ENCODE assay signal across 17 cellular contexts in genomic region chr17:78034429-78035091, GRCh38.
DNase-seq lines count a peak whose midpoint lies in the region; ATAC-seq and TF ChIP-seq lines count a peak whose summit lies in the region.
"Had no signal": no experiment of that assay in that cellular context is flagged by ENCODE, and none has a peak within 500 bp of the region (broad histone marks: within the 10 kb centered on the region; RNA-seq: fewer than 3 reads in every experiment).

No MANE protein-coding gene starts in this region.

- no peaks in the 10 kb centered on the region for H3F3A ChIP-seq in PC-3 (ENCODE audit: low read length, unreplicated experiment)

- H3K36me3 ChIP-seq in breast epithelium, result no peaks in the 10 kb centered on the region
- no peaks in the 10 kb centered on the region for H3K36me3 ChIP-seq in PC-3 (ENCODE audit: low read depth, low read length)

- H3K9me3 ChIP-seq in breast epithelium (no peaks in the 10 kb centered on the region), PC-3 (ENCODE audit: low read length) (no peaks in the 10 kb centered on the region)
- H3K9me3 ChIP-seq: gastroesophageal sphincter had no signal

- H3K9me2 ChIP-seq in PC-3 (replicated peaks; ENCODE audit: low read length), result no peaks in the 10 kb centered on the region

- no peaks in the 10 kb centered on the region for H3K27me3 ChIP-seq in breast epithelium
- no peaks in the 10 kb centered on the region for H3K27me3 ChIP-seq in PC-3 (ENCODE audit: low read length)
- H3K27me3 ChIP-seq: gastroesophageal sphincter had no signal

- POLR2A ChIA-PET in MCF 10A (lab: Yijun Ruan, JAX), result interaction anchor here (0.7 to 1.5 kb wide), 4 partner anchors 8 to 1262 kb away, joined by 3 to 4 read pairs (median 3); no protein-coding TSS in a partner anchor
- POLR2A ChIA-PET in PC-3 (lab: Charles Lee; ENCODE audit: unreplicated experiment), result no interaction called here

- DNase-seq in MCF 10A (ENCODE audit: unreplicated experiment), result peak; percentile 19
- no peak for DNase-seq in breast epithelium (ENCODE audit: low spot score in 2 of 2)
- peak; percentile 79 for DNase-seq in PC-3
- DNase-seq in epithelial cell of esophagus (ENCODE audit: low read depth), result peak; percentile 65
- no peak for DNase-seq in stimulated activated naive CD8-positive, alpha-beta T cell treated with anti-CD3 and anti-CD28 coated beads, Interleukin-15, amount 100 ng/mL, for 72 hours
- no peak for DNase-seq in NCI-H1436 treated with DMSO at 0.1 percent for 48 hours (lab: John Stamatoyannopoulos, UW)
- DNase-seq: activated CD4-positive, alpha-beta T cell treated with anti-CD3 and anti-CD28 coated beads, Interleukin-2, amount 10 ng/mL, durations not matched to agents 24 days and 14 days; activated gamma-delta T cell; cortex of kidney; GF-D8; islet precursor cell; Kasumi-1; stimulated activated CD4-positive, alpha-beta T cell treated with anti-CD3 and anti-CD28 coated beads, Interleukin-2, amount 100 ng/mL, for 24 hours; T-cell had no signal

- intact Hi-C loops in MCF 10A (cut with micrococcal nuclease), result no loop called here
- intact Hi-C loops in breast epithelium (cut with DNase I; ENCODE audit: low total_unique reads), result no loop called here
- intact Hi-C loops in PC-3 (cut with micrococcal nuclease), result no loop called here

- TF ChIP-seq CTCF in MCF 10A (IDR thresholded peaks at IDR 0.05; ENCODE audit: unreplicated experiment) (no peak), breast epithelium (IDR thresholded peaks at IDR 0.05) (no peak), PC-3 (conservative IDR thresholded peaks at IDR 0.05; ENCODE audit: low read depth, low read length) (no peak), epithelial cell of esophagus (IDR thresholded peaks at IDR 0.05; ENCODE audit: insufficient read depth, low read depth, low read length, missing control alignments) (no peak)

- no peaks in the 10 kb centered on the region for H3K79me2 ChIP-seq in PC-3 (ENCODE audit: low read length)

- no peaks in the 10 kb centered on the region for H3K27me3 Mint-ChIP-seq in MCF 10A (ENCODE audit: insufficient read depth, unreplicated experiment)
- H3K27me3 Mint-ChIP-seq in stimulated activated naive CD8-positive, alpha-beta T cell treated with anti-CD3 and anti-CD28 coated beads, Interleukin-15, amount 100 ng/mL, for 72 hours, result no peaks in the 10 kb centered on the region
- H3K27me3 Mint-ChIP-seq: activated CD4-positive, alpha-beta T cell treated with anti-CD3 and anti-CD28 coated beads, Interleukin-2, amount 10 ng/mL, durations not matched to agents 24 days and 14 days; T-cell had no signal

- BruUV-seq in MCF 10A (replicated peaks; lab: Mats Ljungman, UMichigan), result no TSS peak
- no TSS peak for BruUV-seq in PC-3 (replicated peaks; lab: Mats Ljungman, UMichigan)

- peak overlapping the region; percentile 51 for H3K4me2 ChIP-seq in PC-3 (ENCODE audit: low read length)

- no peak overlapping the region for H3K9ac ChIP-seq in PC-3 (ENCODE audit: low read length)

- CTCF ChIA-PET in MCF 10A (lab: Yijun Ruan, JAX), result interaction anchor here (0.6 to 1.3 kb wide), 3 partner anchors 9 to 15 kb away, joined by 3 read pairs; no protein-coding TSS in a partner anchor
- CTCF ChIA-PET in PC-3 (lab: Charles Lee), result no interaction called here

- H3K27ac Mint-ChIP-seq in MCF 10A (ENCODE audit: low read depth, unreplicated experiment), result no peak overlapping the region
- H3K27ac Mint-ChIP-seq in stimulated activated naive CD8-positive, alpha-beta T cell treated with anti-CD3 and anti-CD28 coated beads, Interleukin-15, amount 100 ng/mL, for 72 hours, result peak overlapping the region; percentile 59 to 75

- H3K4me1 Mint-ChIP-seq in MCF 10A (ENCODE audit: insufficient read depth, unreplicated experiment), result peaks cover 12% of the 10 kb centered on the region
- H3K4me1 Mint-ChIP-seq in stimulated activated naive CD8-positive, alpha-beta T cell treated with anti-CD3 and anti-CD28 coated beads, Interleukin-15, amount 100 ng/mL, for 72 hours, result peaks cover 26% of the 10 kb centered on the region

- H3K4me3 ChIP-seq in breast epithelium, result no peak overlapping the region
- H3K4me3 ChIP-seq in PC-3 (ENCODE audit: low read length), result no peak overlapping the region
- H3K4me3 ChIP-seq in epithelial cell of esophagus (ENCODE audit: low read length), result no peak overlapping the region
- H3K4me3 ChIP-seq: gastroesophageal sphincter had no signal

- H3K9me3 Mint-ChIP-seq in MCF 10A (ENCODE audit: unreplicated experiment), result no peaks in the 10 kb centered on the region
- H3K9me3 Mint-ChIP-seq in stimulated activated naive CD8-positive, alpha-beta T cell treated with anti-CD3 and anti-CD28 coated beads, Interleukin-15, amount 100 ng/mL, for 72 hours, result no peaks in the 10 kb centered on the region
- H3K9me3 Mint-ChIP-seq: activated CD4-positive, alpha-beta T cell treated with anti-CD3 and anti-CD28 coated beads, Interleukin-2, amount 10 ng/mL, durations not matched to agents 24 days and 14 days; T-cell had no signal

- ATAC-seq in PC-3 (peak; percentile 55; the same call in 1 of the 2 replicates), HG02973 (IDR thresholded peaks at IDR 0.05; ENCODE audit: unreplicated experiment) (no peak), HG03354 (IDR thresholded peaks at IDR 0.05; ENCODE audit: poor library complexity, severe bottlenecking, unreplicated experiment) (no peak)
- ATAC-seq in stimulated activated naive CD8-positive, alpha-beta T cell treated with anti-CD3 and anti-CD28 coated beads, Interleukin-15, amount 100 ng/mL, for 72 hours, result no peak
- ATAC-seq: gastroesophageal sphincter, T-cell had no signal

- H4K20me1 ChIP-seq in PC-3 (ENCODE audit: low read length), result no peaks in the 10 kb centered on the region

- H3K4me1 ChIP-seq in breast epithelium, result peaks cover 1 to 2% of the 10 kb centered on the region in 2 donors
- H3K4me1 ChIP-seq in PC-3 (ENCODE audit: insufficient read depth, low read length), result peaks cover 23% of the 10 kb centered on the region

- H3K27ac ChIP-seq in breast epithelium (no peak overlapping the region), PC-3 (ENCODE audit: low read length) (peak overlapping the region; percentile 63)
- H3K27ac ChIP-seq: gastroesophageal sphincter had no signal

- H3K36me3 Mint-ChIP-seq in MCF 10A (ENCODE audit: insufficient read depth, unreplicated experiment), result peaks cover 18% of the 10 kb centered on the region

- H3K4me3 Mint-ChIP-seq in MCF 10A (ENCODE audit: unreplicated experiment), result no peak overlapping the region
- no peak overlapping the region for H3K4me3 Mint-ChIP-seq in stimulated activated naive CD8-positive, alpha-beta T cell treated with anti-CD3 and anti-CD28 coated beads, Interleukin-15, amount 100 ng/mL, for 72 hours
- H3K4me3 Mint-ChIP-seq: activated CD4-positive, alpha-beta T cell treated with anti-CD3 and anti-CD28 coated beads, Interleukin-2, amount 10 ng/mL, durations not matched to agents 24 days and 14 days; T-cell had no signal

- peak overlapping the region; percentile 47 for H2AFZ ChIP-seq in PC-3 (ENCODE audit: low read length)

- TF ChIP-seq POLR2A in breast epithelium (IDR thresholded peaks at IDR 0.05), result no peak

Comparison
In these comparisons a context has a peak if more than half of its experiments do, and no peak if none do; other contexts are left out.
1. DNase-seq: peak in MCF 10A (single experiment), PC-3 (single experiment) and epithelial cell of esophagus (single experiment); none in breast epithelium (0 of 2), stimulated activated naive CD8-positive, alpha-beta T cell treated with anti-CD3 and anti-CD28 coated beads, Interleukin-15, amount 100 ng/mL, for 72 hours (0 of 2) and NCI-H1436 treated with DMSO at 0.1 percent for 48 hours (single experiment).